ENCODE assay signal across 11 cellular contexts in the genomic region with DNA sequence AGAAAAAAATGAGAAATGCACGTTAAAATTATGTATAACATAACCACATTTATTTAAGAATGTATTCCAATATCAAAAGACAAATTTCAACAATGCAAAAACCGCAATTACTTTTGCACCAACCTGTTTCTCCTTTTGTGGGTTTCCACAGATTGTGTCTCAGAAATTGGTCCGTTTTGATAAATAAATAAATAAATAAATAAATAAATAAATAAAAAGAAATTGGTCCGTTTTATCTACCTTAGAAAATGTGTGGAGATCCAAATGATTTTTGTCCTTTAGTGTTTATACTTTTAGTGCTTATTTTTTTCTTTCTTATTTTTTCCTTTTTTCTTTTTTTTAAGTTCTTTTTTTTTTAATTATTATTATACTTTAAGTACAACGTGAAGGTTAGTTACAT.
"Had no signal": no experiment of that assay in that cellular context is flagged by ENCODE, and none has a peak within 500 bp of the region (broad histone marks: within the 10 kb centered on the region; RNA-seq: fewer than 3 reads in every experiment).

No MANE protein-coding gene starts in this region.

- DNase-seq: H9, HCEC 1CT, HFFc6, KBM-7 had no signal

- H3K4me2 ChIP-seq: GM23338, KMS-11 had no signal

- H3K27ac Mint-ChIP-seq: GM23338, H9, HFFc6, IgD-negative memory B cell had no signal

- H3K4me3 ChIP-seq: GM23338 had no signal

- H3K4me1 Mint-ChIP-seq: GM23338, H9, IgD-negative memory B cell had no signal

- H3K4me3 Mint-ChIP-seq: GM23338, H9, HFFc6, IgD-negative memory B cell had no signal

- H3K36me3 Mint-ChIP-seq: IgD-negative memory B cell had no signal

- H3K27me3 Mint-ChIP-seq: IgD-negative memory B cell had no signal

- H3K9ac ChIP-seq: KMS-11 had no signal

- H3K27ac ChIP-seq: HL-60, KMS-11 had no signal

- ATAC-seq: GM23338, HepG2 had no signal

- FAIRE-seq: H1, H54, HepG2 had no signal
